Comparison of ENCODE assay signal across 10 cellular contexts in the genomic region with DNA sequence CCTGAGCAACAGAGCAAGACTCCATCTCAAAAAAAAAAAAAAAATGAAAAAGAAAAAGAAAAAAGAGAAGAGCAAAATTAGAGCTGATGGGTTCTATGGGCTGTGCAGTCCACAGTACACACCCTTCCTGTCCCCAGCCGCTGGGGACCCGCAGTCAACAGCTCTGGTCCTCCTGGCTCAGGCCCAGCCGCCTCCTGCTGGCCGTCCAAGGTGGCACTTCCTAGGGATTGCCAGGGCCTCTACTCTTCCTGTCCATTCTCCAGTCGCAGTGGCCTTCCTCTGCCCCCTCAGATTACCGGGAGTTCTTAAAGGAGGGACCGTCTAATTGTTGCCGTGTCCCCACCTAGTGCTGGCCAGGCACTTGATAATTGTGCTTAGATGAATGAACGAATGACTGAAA. TPM values are rescaled to one million over a fixed set of nuclear protein-coding genes. Genes with fewer than 3 reads are reported as not detected.
DNase-seq lines count a peak whose midpoint lies in the region; ATAC-seq and TF ChIP-seq lines count a peak whose summit lies in the region.
"Had no signal": no experiment of that assay in that cellular context is flagged by ENCODE, and none has a peak within 500 bp of the region (broad histone marks: within the 10 kb centered on the region; RNA-seq: fewer than 3 reads in every experiment).

No MANE protein-coding gene starts in this region.

- no peak for TF ChIP-seq CTCF in activated CD8-positive, alpha-beta T cell treated with anti-CD3 and anti-CD28 coated beads for 36 hours (IDR thresholded peaks at IDR 0.05)
- TF ChIP-seq CTCF in esophagus muscularis mucosa (IDR thresholded peaks at IDR 0.05) (peak in 2 of 3 experiments; percentile 15 to 37), stomach (IDR thresholded peaks at IDR 0.05) (peak in 4 of 7 experiments; percentile 29 to 48 (median 42))

- H3K36me3 Mint-ChIP-seq in activated CD8-positive, alpha-beta T cell treated with anti-CD3 and anti-CD28 coated beads for 36 hours (ENCODE audit: low read depth) = no peaks in the 10 kb centered on the region
- H3K36me3 Mint-ChIP-seq in activated CD8-positive, alpha-beta T cell treated with anti-CD3 and anti-CD28 coated beads, Interleukin-2, amount 10 ng/mL, durations not matched to agents 7 days and 5 days (ENCODE audit: low read depth) = no peaks in the 10 kb centered on the region
- H3K36me3 Mint-ChIP-seq: CD4-positive, CD25-positive, alpha-beta regulatory T cell; naive B cell had no signal

- no peak overlapping the region for H3K4me3 ChIP-seq in esophagus muscularis mucosa
- no peak overlapping the region for H3K4me3 ChIP-seq in stomach

- H3K4me3 Mint-ChIP-seq in activated CD8-positive, alpha-beta T cell treated with anti-CD3 and anti-CD28 coated beads for 36 hours = no peak overlapping the region
- H3K4me3 Mint-ChIP-seq in activated CD8-positive, alpha-beta T cell treated with anti-CD3 and anti-CD28 coated beads, Interleukin-2, amount 10 ng/mL, durations not matched to agents 7 days and 5 days = no peak overlapping the region
- H3K4me3 Mint-ChIP-seq: naive B cell had no signal

- no peaks in the 10 kb centered on the region for H3K27me3 ChIP-seq in esophagus muscularis mucosa
- H3K27me3 ChIP-seq in stomach = no peaks in the 10 kb centered on the region

- ATAC-seq in activated CD8-positive, alpha-beta T cell treated with anti-CD3 and anti-CD28 coated beads for 36 hours = peak; percentile 30
- ATAC-seq in activated CD8-positive, alpha-beta T cell treated with anti-CD3 and anti-CD28 coated beads, Interleukin-2, amount 10 ng/mL, durations not matched to agents 7 days and 5 days = no peak
- no peak for ATAC-seq in HG02885 (IDR thresholded peaks at IDR 0.05; ENCODE audit: poor library complexity, unreplicated experiment)
- no peak for ATAC-seq in GM21619 (IDR thresholded peaks at IDR 0.05; ENCODE audit: unreplicated experiment)

- POLR2A ChIA-PET in activated CD8-positive, alpha-beta T cell treated with anti-CD3 and anti-CD28 coated beads for 36 hours (lab: Charles Lee) = no interaction called here
- POLR2A ChIA-PET in activated CD8-positive, alpha-beta T cell treated with anti-CD3 and anti-CD28 coated beads, Interleukin-2, amount 10 ng/mL, durations not matched to agents 7 days and 5 days (lab: Charles Lee) = no interaction called here

- DNase-seq in activated CD8-positive, alpha-beta T cell treated with anti-CD3 and anti-CD28 coated beads for 36 hours = no peak
- DNase-seq in activated CD8-positive, alpha-beta T cell treated with anti-CD3 and anti-CD28 coated beads, Interleukin-2, amount 10 ng/mL, durations not matched to agents 7 days and 5 days = no peak
- DNase-seq in OCI-M1 (lab: John Stamatoyannopoulos, UW) (peak; percentile 74), esophagus muscularis mucosa (ENCODE audit: extremely low spot score) (no peak), stomach (peak; percentile 65), SW 1271 (lab: John Stamatoyannopoulos, UW) (no peak)
- DNase-seq: CD4-positive, CD25-positive, alpha-beta regulatory T cell; naive B cell had no signal

- no peaks in the 10 kb centered on the region for H3K27me3 Mint-ChIP-seq in activated CD8-positive, alpha-beta T cell treated with anti-CD3 and anti-CD28 coated beads for 36 hours
- H3K27me3 Mint-ChIP-seq in activated CD8-positive, alpha-beta T cell treated with anti-CD3 and anti-CD28 coated beads, Interleukin-2, amount 10 ng/mL, durations not matched to agents 7 days and 5 days (ENCODE audit: low read depth) = peaks cover 10% of the 10 kb centered on the region
- H3K27me3 Mint-ChIP-seq: naive B cell had no signal

- H3K9me3 Mint-ChIP-seq in activated CD8-positive, alpha-beta T cell treated with anti-CD3 and anti-CD28 coated beads for 36 hours = no peaks in the 10 kb centered on the region
- H3K9me3 Mint-ChIP-seq in activated CD8-positive, alpha-beta T cell treated with anti-CD3 and anti-CD28 coated beads, Interleukin-2, amount 10 ng/mL, durations not matched to agents 7 days and 5 days (ENCODE audit: insufficient read depth) = no peaks in the 10 kb centered on the region
- H3K9me3 Mint-ChIP-seq: CD4-positive, CD25-positive, alpha-beta regulatory T cell; naive B cell had no signal

- intact Hi-C loops in activated CD8-positive, alpha-beta T cell treated with anti-CD3 and anti-CD28 coated beads for 36 hours (cut with micrococcal nuclease) = no loop called here
- intact Hi-C loops in esophagus muscularis mucosa (cut with DNase I) = no loop called here
- intact Hi-C loops in stomach (cut with DNase I; ENCODE audit: low total_unique reads) = no loop called here

- H3K4me1 Mint-ChIP-seq in activated CD8-positive, alpha-beta T cell treated with anti-CD3 and anti-CD28 coated beads for 36 hours (ENCODE audit: low read depth) = no peaks in the 10 kb centered on the region
- no peaks in the 10 kb centered on the region for H3K4me1 Mint-ChIP-seq in activated CD8-positive, alpha-beta T cell treated with anti-CD3 and anti-CD28 coated beads, Interleukin-2, amount 10 ng/mL, durations not matched to agents 7 days and 5 days (ENCODE audit: low read depth)
- H3K4me1 Mint-ChIP-seq: naive B cell had no signal

- no peaks in the 10 kb centered on the region for H3K9me3 ChIP-seq in esophagus muscularis mucosa
- H3K9me3 ChIP-seq in stomach = no peaks in the 10 kb centered on the region

- CTCF ChIA-PET in activated CD8-positive, alpha-beta T cell treated with anti-CD3 and anti-CD28 coated beads for 36 hours (lab: Charles Lee) = interaction anchor here (1.0 kb wide), 1 partner anchor 8 kb away, joined by 3 read pairs; no protein-coding TSS in a partner anchor
- CTCF ChIA-PET in activated CD8-positive, alpha-beta T cell treated with anti-CD3 and anti-CD28 coated beads, Interleukin-2, amount 10 ng/mL, durations not matched to agents 7 days and 5 days (lab: Charles Lee) = interaction anchor here (2.1 kb wide), 1 partner anchor 21 kb away, joined by 5 read pairs; no protein-coding TSS in a partner anchor

- no peak for TF ChIP-seq EP300 in esophagus muscularis mucosa (IDR thresholded peaks at IDR 0.05)
- no peak for TF ChIP-seq EP300 in stomach (IDR thresholded peaks at IDR 0.05)

- H3K36me3 ChIP-seq in esophagus muscularis mucosa (no peaks in the 10 kb centered on the region), stomach (no peaks in the 10 kb centered on the region)

- no peak overlapping the region for H3K27ac ChIP-seq in esophagus muscularis mucosa (replicated peaks in 1 of 4)
- H3K27ac ChIP-seq in stomach = no peak overlapping the region

- no peak for TF ChIP-seq POLR2A in esophagus muscularis mucosa (IDR thresholded peaks at IDR 0.05; ENCODE audit: low read depth)
- no peak for TF ChIP-seq POLR2A in stomach (IDR thresholded peaks at IDR 0.05)

- WGBS in esophagus muscularis mucosa = 74% methylated on average over 7 of the region's 9 CpGs
- 50 to 69% (median 59%) methylated on average over 9 of the region's 9 CpGs for WGBS in stomach, 5 donors

- H3K4me1 ChIP-seq in esophagus muscularis mucosa (no peaks in the 10 kb centered on the region), stomach (peaks cover 0 to 7% (median 2%) of the 10 kb centered on the region in 4 donors)

- no peak overlapping the region for H3K27ac Mint-ChIP-seq in activated CD8-positive, alpha-beta T cell treated with anti-CD3 and anti-CD28 coated beads for 36 hours
- no peak overlapping the region for H3K27ac Mint-ChIP-seq in activated CD8-positive, alpha-beta T cell treated with anti-CD3 and anti-CD28 coated beads, Interleukin-2, amount 10 ng/mL, durations not matched to agents 7 days and 5 days
- H3K27ac Mint-ChIP-seq: CD4-positive, CD25-positive, alpha-beta regulatory T cell had no signal

RNA-seq across cellular contexts. Expression of gene TMEM242, which starts 41.7 kb away (rescaled TPM):
- 1 to 10 TPM; 7.8 to 8.0 TPM for total RNA-seq in activated CD8-positive, alpha-beta T cell treated with anti-CD3 and anti-CD28 coated beads for 36 hours
- 1 to 10 TPM; 9.1 to 9.5 TPM for total RNA-seq in activated CD8-positive, alpha-beta T cell treated with anti-CD3 and anti-CD28 coated beads, Interleukin-2, amount 10 ng/mL, durations not matched to agents 7 days and 5 days
- total RNA-seq in esophagus muscularis mucosa (10 to 100 TPM in 1 of 4 donors, 1 to 10 TPM in 3; 6.1 to 10.1 (median 8.0) TPM), stomach (10 to 100 TPM in 1 of 5 donors, 1 to 10 TPM in 1, under 1 TPM in 2, not detected in 1; 0.87 to 13.8 (median 2.9) TPM)
- 1 to 10 TPM; 2.7 to 6.7 (median 4.4) TPM for polyA plus RNA-seq in stomach

Comparison
In these comparisons a context has a peak if more than half of its experiments do, and no peak if none do; other contexts are left out.
1. DNase-seq: peak in OCI-M1 (single experiment) and stomach (single experiment); none in activated CD8-positive, alpha-beta T cell treated with anti-CD3 and anti-CD28 coated beads for 36 hours (single experiment), activated CD8-positive, alpha-beta T cell treated with anti-CD3 and anti-CD28 coated beads, Interleukin-2, amount 10 ng/mL, durations not matched to agents 7 days and 5 days (single experiment), esophagus muscularis mucosa (single experiment) and SW 1271 (0 of 2).